9 cellular contexts compared by ENCODE assay signal in the genomic region with DNA sequence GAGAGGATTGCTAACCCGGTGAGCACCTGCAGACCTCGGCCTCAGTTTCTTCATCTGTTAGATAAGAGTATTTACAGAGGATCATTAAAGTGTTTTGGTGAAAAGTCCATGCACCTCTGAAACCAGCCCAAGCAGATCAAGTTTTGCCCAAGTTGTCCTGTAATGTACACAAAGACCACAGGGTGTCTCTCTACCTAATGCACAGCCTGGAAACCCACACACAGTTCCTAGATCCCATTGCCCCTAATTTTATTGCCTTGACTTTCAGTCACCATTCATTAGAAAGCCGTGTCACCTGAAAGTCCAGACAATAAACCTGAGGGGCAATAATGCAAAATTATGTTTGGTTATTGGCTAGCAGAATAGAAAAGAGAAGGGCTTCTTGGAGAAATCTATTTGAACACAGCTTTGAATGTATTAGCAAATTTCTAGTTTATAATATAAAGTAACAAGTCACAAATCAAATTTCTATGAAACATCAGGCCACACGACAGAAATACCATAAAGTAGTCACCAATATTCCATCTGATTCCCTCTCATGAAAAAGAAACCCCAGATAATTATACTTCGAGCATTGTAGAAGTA.
DNase-seq lines count a peak whose midpoint lies in the region; ATAC-seq, FAIRE-seq and TF ChIP-seq lines count a peak whose summit lies in the region.
"Had no signal": no experiment of that assay in that cellular context is flagged by ENCODE, and none has a peak within 500 bp of the region (broad histone marks: within the 10 kb centered on the region; RNA-seq: fewer than 3 reads in every experiment).

No MANE protein-coding gene starts in this region.

- 50 to 51% methylated on average over 5 of the region's 5 CpGs for WGBS in aorta, 2 donors

- H3K4me3 ChIP-seq in astrocyte of the spinal cord (ENCODE audit: low read depth, low read length) (no peak overlapping the region), kidney (ENCODE audit: low read length in 2 of 2) (no peak overlapping the region), aorta (ENCODE audit: low read length in 2 of 2) (no peak overlapping the region)
- H3K4me3 ChIP-seq: SK-N-MC had no signal

- ATAC-seq in aorta (ENCODE audit: low FRiP score) = peak; percentile 63
- no peak for ATAC-seq in GM19324 (IDR thresholded peaks at IDR 0.05; ENCODE audit: low FRiP score, unreplicated experiment)

- TF ChIP-seq POLR2A in H54 (IDR thresholded peaks at IDR 0.05; ENCODE audit: low read depth, low read length) = no peak

- peak; percentile 73 for TF ChIP-seq CTCF in astrocyte of the spinal cord (IDR thresholded peaks at IDR 0.05; ENCODE audit: low read depth, low read length)
- TF ChIP-seq CTCF in kidney (IDR thresholded peaks at IDR 0.05; ENCODE audit: borderline replicate concordance, extremely low read depth, insufficient read depth) = peak; percentile 67

- peaks cover 0 to 5% of the 10 kb centered on the region in 2 donors for H3K4me1 ChIP-seq in kidney (ENCODE audit: control insufficient read depth in 1 of 2, insufficient read depth in 1 of 2, low read depth in 1 of 2, low read length in 2 of 2)
- H3K4me1 ChIP-seq in aorta (ENCODE audit: control insufficient read depth in 1 of 2, insufficient read depth in 2 of 2, low read length in 2 of 2) = peaks cover 0 to 5% of the 10 kb centered on the region in 2 donors

- DNase-seq in DMS153 treated with DMSO at 0.1 percent for 48 hours (lab: John Stamatoyannopoulos, UW; ENCODE audit: unreplicated experiment) = peak; percentile 48
- DNase-seq in H54 (ENCODE audit: insufficient read length, low spot score) = no peak
- DNase-seq in NCI-H2227 (lab: John Stamatoyannopoulos, UW; ENCODE audit: unreplicated experiment) = peak; percentile 46
- DNase-seq in astrocyte of the spinal cord (ENCODE audit: low read depth, low spot score) = no peak
- DNase-seq in kidney = no peak
- DNase-seq in aorta = no peak
- no peak for DNase-seq in T-helper 9 cell

- H3K9ac ChIP-seq in kidney (ENCODE audit: low read length in 2 of 2) = no peak overlapping the region

- in situ Hi-C loops in astrocyte of the spinal cord (cut with HindIII; ENCODE audit: low sequenced_read_pairs) = no loop called here

- no peaks in the 10 kb centered on the region for H3K9me3 ChIP-seq in kidney (ENCODE audit: control insufficient read depth in 1 of 2, low read length in 2 of 2)
- no peaks in the 10 kb centered on the region for H3K9me3 ChIP-seq in aorta (ENCODE audit: control insufficient read depth, low read length)

- intact Hi-C loops in kidney (cut with DNase I) (no loop called here), aorta (cut with DNase I) (loop anchor here (5.0 to 10.0 kb wide), 4 partner anchors 95 to 380 kb away; a partner anchor contains a TSS)

- peak; percentile 78 for FAIRE-seq in H54 (lab: Jason Lieb, UNC)
- FAIRE-seq in kidney (lab: Jason Lieb, UNC) = no peak

- H3K27me3 ChIP-seq in aorta (ENCODE audit: control insufficient read depth in 1 of 2, insufficient read depth in 2 of 2, low read length in 1 of 2) = no peaks in the 10 kb centered on the region

- H3K27ac ChIP-seq in kidney (ENCODE audit: low read depth in 2 of 2, low read length in 2 of 2) (no peak overlapping the region), aorta (ENCODE audit: low read depth in 1 of 2, low read length in 2 of 2) (no peak overlapping the region)
- H3K27ac ChIP-seq: SK-N-MC had no signal

- H3K36me3 ChIP-seq in kidney (ENCODE audit: control insufficient read depth in 1 of 2, insufficient read depth in 2 of 2, low read length in 2 of 2) (no peaks in the 10 kb centered on the region), aorta (ENCODE audit: control insufficient read depth in 1 of 2, insufficient read depth in 2 of 2, low read length in 1 of 2) (no peaks in the 10 kb centered on the region)

Comparison
In these comparisons a context has a peak if more than half of its experiments do, and no peak if none do; other contexts are left out.
1. DNase-seq: peak in DMS153 treated with DMSO at 0.1 percent for 48 hours (single experiment) and NCI-H2227 (single experiment); none in H54 (single experiment), astrocyte of the spinal cord (single experiment), kidney (single experiment), aorta (0 of 2) and T-helper 9 cell (single experiment).